In genomic region chr4:119300072-119300387, GRCh38 we compare ENCODE assay signal across 8 cellular contexts. TPM values are rescaled to one million over a fixed set of nuclear protein-coding genes. Genes with fewer than 3 reads are reported as not detected.
DNase-seq lines count a peak whose midpoint lies in the region; ATAC-seq and TF ChIP-seq lines count a peak whose summit lies in the region.

No MANE protein-coding gene starts in this region.

- no peak for TF ChIP-seq EP300 in transverse colon (IDR thresholded peaks at IDR 0.05; ENCODE audit: low read depth)

- peak overlapping the region; percentile 99 for H3K27ac Mint-ChIP-seq in T-helper 1 cell treated with Interleukin-12 subunit alpha and Interleukin-12 subunit beta and Interleukin-4 antibody, amounts not matched to agents 30 μg/mL and 1 μg/mL, for 36 hours
- H3K27ac Mint-ChIP-seq in endodermal cell = peak overlapping the region; percentile 98

- H3K27ac ChIP-seq in endodermal cell (ENCODE audit: low read depth, low read length) (peak overlapping the region; percentile 34), muscle layer of duodenum (ENCODE audit: low read length) (peak overlapping the region; percentile 99), transverse colon (peak overlapping the region; percentile 94 to 97 (median 94))

- WGBS in endodermal cell (ENCODE audit: insufficient coverage in 1 of 2, insufficient read length in 1 of 2), 2 experiments = 0 to 27% methylated on average over 3 to 9 of the region's 9 CpGs
- WGBS in transverse colon (ENCODE audit: low coverage in 1 of 2), 2 donors = 0 to 1% methylated on average over 8 to 9 of the region's 9 CpGs

- TF ChIP-seq POLR2A in transverse colon (IDR thresholded peaks at IDR 0.05) = no peak

- peak overlapping the region; percentile 90 for H3K4me3 Mint-ChIP-seq in T-helper 1 cell treated with Interleukin-12 subunit alpha and Interleukin-12 subunit beta and Interleukin-4 antibody, amounts not matched to agents 30 μg/mL and 1 μg/mL, for 36 hours
- H3K4me3 Mint-ChIP-seq in endodermal cell = peak overlapping the region; percentile 96

- H3K9ac ChIP-seq in endodermal cell (ENCODE audit: extremely low read depth, low read length, poor library complexity, severe bottlenecking) = peak overlapping the region; percentile 79

- H3K27me3 ChIP-seq in endodermal cell (ENCODE audit: control insufficient read depth, insufficient read depth, low read length, poor library complexity, severe bottlenecking) (no peaks in the 10 kb centered on the region), muscle layer of duodenum (ENCODE audit: low read depth, low read length) (no peaks in the 10 kb centered on the region), transverse colon (no peaks in the 10 kb centered on the region)

- H3K4me1 Mint-ChIP-seq in T-helper 1 cell treated with Interleukin-12 subunit alpha and Interleukin-12 subunit beta and Interleukin-4 antibody, amounts not matched to agents 30 μg/mL and 1 μg/mL, for 36 hours (ENCODE audit: low read depth) = peaks cover 36% of the 10 kb centered on the region
- peaks cover 13% of the 10 kb centered on the region for H3K4me1 Mint-ChIP-seq in endodermal cell

- H3K27me3 Mint-ChIP-seq in T-helper 1 cell treated with Interleukin-12 subunit alpha and Interleukin-12 subunit beta and Interleukin-4 antibody, amounts not matched to agents 30 μg/mL and 1 μg/mL, for 36 hours (ENCODE audit: low read depth) = peaks cover 7% of the 10 kb centered on the region
- H3K27me3 Mint-ChIP-seq in endodermal cell (ENCODE audit: insufficient read depth) = peaks cover 3% of the 10 kb centered on the region

- in situ Hi-C loops in transverse colon (cut with MboI; ENCODE audit: low pct_ligation_motif_present in 1 of 4, low pct_unique_long_range_greater_than_20kb in 1 of 4, low sequenced_read_pairs in 3 of 4) = loop anchor here in 2 of 4 donors (10.0 to 25.0 kb wide), 3 partner anchors 187 to 337 kb away; partner anchors contain the start of gene PDE5A (in 1 of the 2)

- ATAC-seq in GM18511 (IDR thresholded peaks at IDR 0.05; ENCODE audit: unreplicated experiment) (peak; percentile 31), HG02884 (IDR thresholded peaks at IDR 0.05; ENCODE audit: unreplicated experiment) (peak; percentile 17)

- no peaks in the 10 kb centered on the region for H3K4me1 ChIP-seq in endodermal cell (ENCODE audit: control insufficient read depth, insufficient read depth, low read length)
- peaks cover 9% of the 10 kb centered on the region in 2 donors for H3K4me1 ChIP-seq in muscle layer of duodenum (ENCODE audit: control insufficient read depth in 1 of 2, insufficient read depth in 2 of 2, low read length in 2 of 2)
- peaks cover 6 to 30% (median 27%) of the 10 kb centered on the region in 4 donors for H3K4me1 ChIP-seq in transverse colon

- peaks cover 3% of the 10 kb centered on the region for H3K9me3 Mint-ChIP-seq in T-helper 1 cell treated with Interleukin-12 subunit alpha and Interleukin-12 subunit beta and Interleukin-4 antibody, amounts not matched to agents 30 μg/mL and 1 μg/mL, for 36 hours
- H3K9me3 Mint-ChIP-seq in endodermal cell = no peaks in the 10 kb centered on the region

- peak overlapping the region; percentile 90 for H3K4me3 ChIP-seq in endodermal cell (ENCODE audit: low read length)
- peak overlapping the region; percentile 74 to 83 for H3K4me3 ChIP-seq in muscle layer of duodenum (ENCODE audit: low read depth in 1 of 2, low read length in 2 of 2)
- peak overlapping the region; percentile 39 to 85 (median 62) for H3K4me3 ChIP-seq in transverse colon

- TF ChIP-seq CTCF in endodermal cell (conservative IDR thresholded peaks at IDR 0.05) (no peak), transverse colon (IDR thresholded peaks at IDR 0.05) (no peak)

- H3K9me3 ChIP-seq in endodermal cell (ENCODE audit: control insufficient read depth, low read length) (no peaks in the 10 kb centered on the region), muscle layer of duodenum (ENCODE audit: control insufficient read depth in 1 of 2, low read length in 2 of 2) (no peaks in the 10 kb centered on the region), transverse colon (no peaks in the 10 kb centered on the region)

- DNase-seq in endodermal cell = no peak
- peak; percentile 50 for DNase-seq in transverse colon
- DNase-seq in NCI-H2107 treated with DMSO at 0.1 percent for 48 hours (lab: John Stamatoyannopoulos, UW; ENCODE audit: unreplicated experiment) = no peak
- no peak for DNase-seq in NCI-H510A treated with DMSO at 0.1 percent for 48 hours (lab: John Stamatoyannopoulos, UW)

- H3K36me3 ChIP-seq in endodermal cell (ENCODE audit: control insufficient read depth, insufficient read depth, low read length) (peaks cover 28% of the 10 kb centered on the region), muscle layer of duodenum (ENCODE audit: control insufficient read depth in 1 of 2, insufficient read depth in 2 of 2, low read length in 2 of 2) (peaks cover 13 to 16% of the 10 kb centered on the region in 2 donors), transverse colon (peaks cover 0 to 8% (median 0%) of the 10 kb centered on the region in 4 donors)

- H3K36me3 Mint-ChIP-seq in T-helper 1 cell treated with Interleukin-12 subunit alpha and Interleukin-12 subunit beta and Interleukin-4 antibody, amounts not matched to agents 30 μg/mL and 1 μg/mL, for 36 hours (ENCODE audit: low read depth) = peaks cover 26% of the 10 kb centered on the region
- peaks cover 23% of the 10 kb centered on the region for H3K36me3 Mint-ChIP-seq in endodermal cell (ENCODE audit: low read depth)

- intact Hi-C loops in transverse colon (cut with DNase I; ENCODE audit: low total_unique reads) = no loop called here

RNA-seq across cellular contexts. Expression of gene FABP2, which starts 21.9 kb away (rescaled TPM):
- total RNA-seq in endodermal cell (not detected), transverse colon (10 to 100 TPM in 3 of 4 donors, 1 to 10 TPM in 1; 3.4 to 55.4 (median 17.1) TPM)
- not detected for polyA plus RNA-seq in endodermal cell (2013, experiment 1 of 2)
- not detected for polyA plus RNA-seq in endodermal cell (2013, experiment 2 of 2)

Comparison
In these comparisons a context has a peak if more than half of its experiments do, and no peak if none do; other contexts are left out.
1. H3K27ac ChIP-seq: peak in every context shown above with its lines; median percentile 99 in muscle layer of duodenum; 94 in transverse colon; 34 in endodermal cell.
2. RNA of gene FABP2, which starts 21.9 kb away (total RNA-seq): 3.4 to 55.4 TPM in transverse colon; not detected in endodermal cell; every median in the first group is over 4 times any median in the second.
3. Peak in every context shown above with its lines, with median percentiles within 50 percentile points of each other: H3K4me3 ChIP-seq.